ENCODE assay signal across 1 cellular context in the genomic region with DNA sequence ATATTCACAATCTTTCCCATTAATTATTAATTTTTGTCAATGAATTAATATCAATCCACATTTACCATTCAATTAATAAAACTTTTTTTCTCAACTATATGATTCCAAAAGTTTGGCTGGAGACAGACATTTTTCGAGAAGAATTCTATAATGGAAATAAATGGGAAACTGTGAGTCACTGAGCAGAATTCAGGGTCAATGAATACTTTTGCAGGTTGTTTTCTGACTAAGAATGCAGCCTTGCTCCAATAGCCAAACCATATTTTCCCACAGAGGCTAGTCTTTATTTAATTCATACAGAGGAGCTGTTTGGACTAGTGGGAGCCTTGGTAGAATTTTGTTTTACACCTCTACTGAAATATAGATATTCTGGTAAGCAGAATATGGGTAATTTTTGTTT.
TF ChIP-seq lines count a peak whose summit lies in the region.

No MANE protein-coding gene starts in this region.

TF ChIP-seq in IMR-90, 13 proteins besides CTCF, POLR2A, EP300 and RAD21 (continued from another document):
- TF ChIP-seq, protein P1, sequence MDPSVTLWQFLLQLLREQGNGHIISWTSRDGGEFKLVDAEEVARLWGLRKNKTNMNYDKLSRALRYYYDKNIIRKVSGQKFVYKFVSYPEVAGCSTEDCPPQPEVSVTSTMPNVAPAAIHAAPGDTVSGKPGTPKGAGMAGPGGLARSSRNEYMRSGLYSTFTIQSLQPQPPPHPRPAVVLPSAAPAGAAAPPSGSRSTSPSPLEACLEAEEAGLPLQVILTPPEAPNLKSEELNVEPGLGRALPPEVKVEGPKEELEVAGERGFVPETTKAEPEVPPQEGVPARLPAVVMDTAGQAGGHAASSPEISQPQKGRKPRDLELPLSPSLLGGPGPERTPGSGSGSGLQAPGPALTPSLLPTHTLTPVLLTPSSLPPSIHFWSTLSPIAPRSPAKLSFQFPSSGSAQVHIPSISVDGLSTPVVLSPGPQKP (IDR thresholded peaks at IDR 0.05; ENCODE audit: borderline replicate concordance, low read depth, low read length) = no peak
TF ChIP-seq in IMR-90: peak in this region for 0.
